24 cellular contexts compared by ENCODE assay signal in genomic region chr11:71269603-71270511, GRCh38. TPM values are rescaled to one million over a fixed set of nuclear protein-coding genes. Genes with fewer than 3 reads are reported as not detected.
A peak's percentile ranks its signal among the peaks of the same experiment; 100 is the strongest.
DNase-seq lines count a peak whose midpoint lies in the region; ATAC-seq, FAIRE-seq and TF ChIP-seq lines count a peak whose summit lies in the region.
"Had no signal": no experiment of that assay in that cellular context is flagged by ENCODE, and none has a peak within 500 bp of the region (broad histone marks: within the 10 kb centered on the region; RNA-seq: fewer than 3 reads in every experiment).

No MANE protein-coding gene starts in this region.

- H3K4me3 Mint-ChIP-seq in HFFc6 (peak overlapping the region; percentile 22; the same call in 1 of the 2 replicates), osteocyte (ENCODE audit: unreplicated experiment) (no peak overlapping the region)
- H3K4me3 Mint-ChIP-seq: CD8-positive, alpha-beta memory T cell; memory B cell; naive thymus-derived CD4-positive, alpha-beta T cell; stimulated activated naive B cell treated with anti-CD40 and anti-IgM and Interleukin-4, amounts not matched to agents 10 μg/mL and 1 μg/mL and 100 μg/mL, for 72 hours; T-cell had no signal

- intact Hi-C loops in esophagus muscularis mucosa (cut with DNase I), result no loop called here

- TF ChIP-seq POLR2A in esophagus muscularis mucosa (IDR thresholded peaks at IDR 0.05; ENCODE audit: low read depth), result no peak

- H3K9me3 Mint-ChIP-seq in HFFc6, result peaks cover 25% of the 10 kb centered on the region
- H3K9me3 Mint-ChIP-seq in osteocyte (ENCODE audit: unreplicated experiment), result peaks cover 13% of the 10 kb centered on the region

- H3K36me3 Mint-ChIP-seq in HFFc6 (ENCODE audit: low read depth) (peaks cover 17% of the 10 kb centered on the region), osteocyte (ENCODE audit: unreplicated experiment) (no peaks in the 10 kb centered on the region)
- H3K36me3 Mint-ChIP-seq: memory B cell, T-cell had no signal

- peaks cover 0 to 45% (median 0%) of the 10 kb centered on the region in 4 donors for H3K27me3 ChIP-seq in esophagus muscularis mucosa
- H3K27me3 ChIP-seq: thyroid gland had no signal

- peaks cover 14% of the 10 kb centered on the region for H3K4me1 Mint-ChIP-seq in HFFc6 (ENCODE audit: low read depth)
- no peaks in the 10 kb centered on the region for H3K4me1 Mint-ChIP-seq in osteocyte (ENCODE audit: unreplicated experiment)
- H3K4me1 Mint-ChIP-seq: CD8-positive, alpha-beta memory T cell; memory B cell; naive thymus-derived CD4-positive, alpha-beta T cell had no signal

- DNase-seq in AG08396 (ENCODE audit: low spot score), result peak; percentile 11
- no peak for DNase-seq in HFFc6
- DNase-seq in esophagus muscularis mucosa (ENCODE audit: extremely low spot score), result peak; percentile 85
- peak; percentile 68 for DNase-seq in osteocyte (ENCODE audit: extremely low spot score, unreplicated experiment)
- DNase-seq in coronary artery (ENCODE audit: low spot score), result no peak
- DNase-seq in H4 (ENCODE audit: low spot score), result no peak
- DNase-seq in GM19239 (ENCODE audit: insufficient read length, low spot score), result no peak
- DNase-seq: CD8-positive, alpha-beta memory T cell; hippocampal formation; MM.1S; naive thymus-derived CD4-positive, alpha-beta T cell; NCI-H1436; NCI-H69; SHP77 treated with DMSO at 0.1 percent for 48 hours; stimulated activated naive B cell treated with anti-CD40 and anti-IgM and Interleukin-4, amounts not matched to agents 10 μg/mL and 1 μg/mL and 100 μg/mL, for 72 hours; T-cell; thyroid gland had no signal

- WGBS in esophagus muscularis mucosa, result 85% methylated on average over 16 of the region's 16 CpGs

- H3K27ac Mint-ChIP-seq in HFFc6 (peak overlapping the region; percentile 34; the same call in 1 of the 2 replicates), osteocyte (ENCODE audit: unreplicated experiment) (no peak overlapping the region)
- H3K27ac Mint-ChIP-seq: CD8-positive, alpha-beta memory T cell; memory B cell; naive thymus-derived CD4-positive, alpha-beta T cell; stimulated activated naive B cell treated with anti-CD40 and anti-IgM and Interleukin-4, amounts not matched to agents 10 μg/mL and 1 μg/mL and 100 μg/mL, for 72 hours; T-cell had no signal

- ATAC-seq in GM18519 (IDR thresholded peaks at IDR 0.05; ENCODE audit: low FRiP score, unreplicated experiment), result no peak
- ATAC-seq: naive thymus-derived CD4-positive, alpha-beta T cell; sciatic nerve; stimulated activated naive B cell treated with anti-CD40 and anti-IgM and Interleukin-4, amounts not matched to agents 10 μg/mL and 1 μg/mL and 100 μg/mL, for 72 hours; T-cell had no signal

- no peak for TF ChIP-seq EP300 in esophagus muscularis mucosa (IDR thresholded peaks at IDR 0.05)

- no peaks in the 10 kb centered on the region for H3K36me3 ChIP-seq in esophagus muscularis mucosa
- H3K36me3 ChIP-seq: thyroid gland had no signal

- H3K4me1 ChIP-seq in esophagus muscularis mucosa, result no peaks in the 10 kb centered on the region
- H3K4me1 ChIP-seq: parathyroid adenoma, thyroid gland had no signal

- H3K27ac ChIP-seq in esophagus muscularis mucosa (replicated peaks in 1 of 4) (no peak overlapping the region), coronary artery (no peak overlapping the region)
- H3K27ac ChIP-seq: parathyroid adenoma, thyroid gland had no signal

- no peak for FAIRE-seq in GM19239 (lab: Jason Lieb, UNC)
- FAIRE-seq: GM18507, keratinocyte, TTC549 had no signal

- TF ChIP-seq CTCF in HFFc6 (IDR thresholded peaks at IDR 0.05) (no peak), esophagus muscularis mucosa (IDR thresholded peaks at IDR 0.05) (no peak), osteocyte (IDR thresholded peaks at IDR 0.05) (no peak), coronary artery (IDR thresholded peaks at IDR 0.05) (no peak)

- peaks cover 0 to 16% (median 12%) of the 10 kb centered on the region in 4 donors for H3K9me3 ChIP-seq in esophagus muscularis mucosa
- H3K9me3 ChIP-seq: thyroid gland had no signal

- peaks cover 23% of the 10 kb centered on the region for H3K27me3 Mint-ChIP-seq in HFFc6 (ENCODE audit: insufficient read depth)
- peaks cover 33% of the 10 kb centered on the region for H3K27me3 Mint-ChIP-seq in osteocyte (ENCODE audit: unreplicated experiment)

- H3K4me3 ChIP-seq in esophagus muscularis mucosa, result no peak overlapping the region
- no peak overlapping the region for H3K4me3 ChIP-seq in coronary artery
- H3K4me3 ChIP-seq: thyroid gland had no signal

RNA-seq across cellular contexts. Expression of gene SHANK2, which starts 17.5 kb away (rescaled TPM):
- total RNA-seq in HFFc6 (2021; fragmentation: NEBNext Ultra II Directional; extraction: Animal tissue kit (Norgen Biotek cat#: 25700)), result 1 to 10 TPM in 3 of 6 experiments, under 1 TPM in 3; 0.77 to 2.0 (median 1.0) TPM
- total RNA-seq in esophagus muscularis mucosa, result 10 to 100 TPM; 10.8 to 25.3 (median 15.6) TPM
- total RNA-seq in osteocyte, result 0.03 and 0.16 TPM in 2 replicates
- not detected in 2 replicates for total RNA-seq in H4 (2014; rRNA removed; shearing (Covaris generic))
- total RNA-seq: CD8-positive, alpha-beta memory T cell had no signal

Comparison
In these comparisons a context has a peak if more than half of its experiments do, and no peak if none do; other contexts are left out.
1. DNase-seq: peak in AG08396 (single experiment), esophagus muscularis mucosa (single experiment) and osteocyte (single experiment); none in HFFc6 (single experiment), coronary artery (single experiment), H4 (single experiment) and GM19239 (single experiment).